Comparison of ENCODE assay signal across 15 cellular contexts in genomic region chr17:58822148-58823050, GRCh38.
DNase-seq lines count a peak whose midpoint lies in the region; ATAC-seq, FAIRE-seq and TF ChIP-seq lines count a peak whose summit lies in the region.
"Had no signal": no experiment of that assay in that cellular context is flagged by ENCODE, and none has a peak within 500 bp of the region (broad histone marks: within the 10 kb centered on the region; RNA-seq: fewer than 3 reads in every experiment).

No MANE protein-coding gene starts in this region.

- no peak for FAIRE-seq in A549 (lab: Jason Lieb, UNC)

- POLR2A ChIA-PET in A549 (lab: Yijun Ruan, JAX) (no interaction called here), RWPE1 (lab: Yijun Ruan, JAX; ENCODE audit: low non-redundant PET) (no interaction called here)

- H3K4me3 ChIP-seq in A549 (no peak overlapping the region), fibroblast of pulmonary artery (replicated peaks; ENCODE audit: low read depth, low read length) (no peak overlapping the region)
- H3K4me3 ChIP-seq: skin epidermis, stomach had no signal

- no peak overlapping the region for H3K4me2 ChIP-seq in A549

- TF ChIP-seq EP300 in A549 (IDR thresholded peaks at IDR 0.05): no peak

- 37% methylated on average over 6 of the region's 6 CpGs for WGBS in A549 (ENCODE audit: missing lambda C conversion rate)

- H3K4me1 ChIP-seq in A549: no peaks in the 10 kb centered on the region
- H3K4me1 ChIP-seq: stomach had no signal

- H3K27ac ChIP-seq in A549: no peak overlapping the region
- no peak overlapping the region for H3K27ac ChIP-seq in RWPE1
- H3K27ac ChIP-seq: skin epidermis, stomach had no signal

- DNase-seq in A549 (ENCODE audit: low read depth in 1 of 2, low spot score in 1 of 2) (no peak), G401 (ENCODE audit: low spot score) (peak; percentile 50), NCI-H2227 treated with DMSO at 0.1 percent for 48 hours (lab: John Stamatoyannopoulos, UW) (peak; percentile 74), fibroblast of pulmonary artery (ENCODE audit: low read depth) (peak; percentile 14), NCI-H748 (lab: John Stamatoyannopoulos, UW; ENCODE audit: unreplicated experiment) (no peak), RWPE1 (ENCODE audit: low spot score) (no peak), NCI-H526 (lab: John Stamatoyannopoulos, UW) (no peak)
- DNase-seq: activated CD4-positive, alpha-beta T cell treated with anti-CD3 and anti-CD28 coated beads for 1 hour; activated naive CD8-positive, alpha-beta T cell treated with anti-CD3 and anti-CD28 coated beads, Interleukin-2, amount 10 ng/mL, durations not matched to agents 7 days and 5 days; erythroblast; H7; nephron progenitor cell; stomach had no signal

- CTCF ChIA-PET in A549 (lab: Yijun Ruan, JAX) (no interaction called here), RWPE1 (lab: Yijun Ruan, JAX) (interaction anchor here (0.5 to 0.6 kb wide), 2 partner anchors 108 to 918 kb away, joined by 3 to 8 read pairs; no protein-coding TSS in a partner anchor)

- ATAC-seq in A549: no peak
- ATAC-seq in GM19455 (IDR thresholded peaks at IDR 0.05; ENCODE audit: unreplicated experiment): no peak

- TF ChIP-seq RAD21 in A549 (conservative IDR thresholded peaks at IDR 0.05 in 1 of 2, IDR thresholded peaks at IDR 0.05 in 1 of 2): no peak

- no peak for TF ChIP-seq POLR2A in A549 (IDR thresholded peaks at IDR 0.05; ENCODE audit: low read length)

- H3K9me3 ChIP-seq in A549: no peaks in the 10 kb centered on the region
- H3K9me3 ChIP-seq: stomach had no signal

- TF ChIP-seq CTCF in A549 (IDR thresholded peaks at IDR 0.05): no peak
- TF ChIP-seq CTCF in fibroblast of pulmonary artery (IDR thresholded peaks at IDR 0.05; ENCODE audit: low read length, missing control alignments): no peak
- TF ChIP-seq CTCF in RWPE1 (conservative IDR thresholded peaks at IDR 0.05; ENCODE audit: low read depth): no peak

- in situ Hi-C loops in G401 (cut with HindIII; ENCODE audit: low sequenced_read_pairs): no loop called here

TF ChIP-seq in A549, 52 proteins besides CTCF, POLR2A, EP300 and RAD21:
- no peak for TF ChIP-seq CHD4 (IDR thresholded peaks at IDR 0.05; ENCODE audit: borderline replicate concordance)
- no peak for TF ChIP-seq ZSCAN20 (CRISPR knock-in tag; IDR thresholded peaks at IDR 0.05)
- TF ChIP-seq FOSL2 (IDR thresholded peaks at IDR 0.05): no peak
- no peak for TF ChIP-seq FOSL2 (CRISPR knock-in tag; IDR thresholded peaks at IDR 0.05)
- peak; percentile 94 for TF ChIP-seq ZC3H11A (IDR thresholded peaks at IDR 0.05)
- TF ChIP-seq CEBPB (IDR thresholded peaks at IDR 0.05): no peak
- no peak for TF ChIP-seq SREBF2 (IDR thresholded peaks at IDR 0.05)
- no peak for TF ChIP-seq KDM5A (IDR thresholded peaks at IDR 0.05)
- no peak for TF ChIP-seq RCOR1 (IDR thresholded peaks at IDR 0.05; ENCODE audit: low read depth, low read length)
TF ChIP-seq in A549: peak in this region for 1.

Comparison
In these comparisons a context has a peak if more than half of its experiments do, and no peak if none do; other contexts are left out.
1. DNase-seq: peak in G401 (single experiment), NCI-H2227 treated with DMSO at 0.1 percent for 48 hours (single experiment) and fibroblast of pulmonary artery (single experiment); none in A549 (0 of 2), NCI-H748 (single experiment), RWPE1 (single experiment) and NCI-H526 (0 of 2).